In genomic region chr17:49086649-49087048, GRCh38 we compare ENCODE assay signal across 19 cellular contexts. TPM values are rescaled to one million over a fixed set of nuclear protein-coding genes. Genes with fewer than 3 reads are reported as not detected.
DNase-seq lines count a peak whose midpoint lies in the region; ATAC-seq and TF ChIP-seq lines count a peak whose summit lies in the region.
"Had no signal": no experiment of that assay in that cellular context is flagged by ENCODE, and none has a peak within 500 bp of the region (broad histone marks: within the 10 kb centered on the region; RNA-seq: fewer than 3 reads in every experiment).

No MANE protein-coding gene starts in this region.

- POLR2A ChIA-PET in WTC11 (lab: Charles Lee), result no interaction called here

- no peaks in the 10 kb centered on the region for H3K4me1 ChIP-seq in tibial nerve

- no peaks in the 10 kb centered on the region for H3K9me3 ChIP-seq in tibial nerve
- H3K9me3 ChIP-seq: BLaER1 had no signal

- H3K27me3 ChIP-seq in tibial nerve, result peaks cover 0 to 23% of the 10 kb centered on the region in 2 donors
- H3K27me3 ChIP-seq: BLaER1 had no signal

- H3K4me3 Mint-ChIP-seq in natural killer cell (peak overlapping the region; percentile 75), WTC11 (no peak overlapping the region)
- H3K4me3 Mint-ChIP-seq in natural killer cell treated with Interleukin-12 subunit alpha and Interleukin-12 subunit beta and Interleukin-15 and Interleukin-18, amount 100 ng/mL, for 72 hours, result no peak overlapping the region
- H3K4me3 Mint-ChIP-seq: HFFc6 had no signal

- H3K36me3 ChIP-seq in tibial nerve, result no peaks in the 10 kb centered on the region
- H3K36me3 ChIP-seq: BLaER1 had no signal

- peak in 2 of 3 donors; percentile 40 to 77 for ATAC-seq in natural killer cell
- no peak for ATAC-seq in natural killer cell treated with Interleukin-12 subunit alpha and Interleukin-12 subunit beta and Interleukin-15 and Interleukin-18, amount 100 ng/mL, for 72 hours
- ATAC-seq in WTC11, result no peak
- peak; percentile 28 for ATAC-seq in left colon
- no peak for ATAC-seq in left ventricle myocardium superior
- ATAC-seq: GM12878, K562 had no signal

- H3K4me3 ChIP-seq in tibial nerve, result no peak overlapping the region
- H3K4me3 ChIP-seq: BLaER1, GM12878, K562 had no signal

- TF ChIP-seq CTCF in natural killer cell (IDR thresholded peaks at IDR 0.05) (no peak), WTC11 (IDR thresholded peaks at IDR 0.05) (no peak), tibial nerve (IDR thresholded peaks at IDR 0.05) (no peak)

- no peak for TF ChIP-seq POLR2A in tibial nerve (IDR thresholded peaks at IDR 0.05)

- H3K27ac Mint-ChIP-seq in natural killer cell, result peak overlapping the region; percentile 45 to 82
- no peak overlapping the region for H3K27ac Mint-ChIP-seq in natural killer cell treated with Interleukin-12 subunit alpha and Interleukin-12 subunit beta and Interleukin-15 and Interleukin-18, amount 100 ng/mL, for 72 hours
- H3K27ac Mint-ChIP-seq in WTC11, result 0 out of 2 replicates have a peak overlapping the region, but pooled peaks have one; percentile 10
- H3K27ac Mint-ChIP-seq: HFFc6 had no signal

- CTCF ChIA-PET in WTC11 (lab: Charles Lee), result interaction anchor here (0.7 to 0.9 kb wide), 3 partner anchors 29 to 374 kb away, joined by 3 to 4 read pairs (median 3); no protein-coding TSS in a partner anchor

- H3K36me3 Mint-ChIP-seq in natural killer cell (no peaks in the 10 kb centered on the region), WTC11 (no peaks in the 10 kb centered on the region)
- H3K36me3 Mint-ChIP-seq in natural killer cell treated with Interleukin-12 subunit alpha and Interleukin-12 subunit beta and Interleukin-15 and Interleukin-18, amount 100 ng/mL, for 72 hours, result no peaks in the 10 kb centered on the region

- H3K27me3 Mint-ChIP-seq in natural killer cell (ENCODE audit: low read depth in 2 of 2), result peaks cover 0 to 5% of the 10 kb centered on the region in 2 donors
- H3K27me3 Mint-ChIP-seq in natural killer cell treated with Interleukin-12 subunit alpha and Interleukin-12 subunit beta and Interleukin-15 and Interleukin-18, amount 100 ng/mL, for 72 hours, result no peaks in the 10 kb centered on the region
- no peaks in the 10 kb centered on the region for H3K27me3 Mint-ChIP-seq in WTC11 (ENCODE audit: low read depth)

- H3K9me3 Mint-ChIP-seq in natural killer cell, result no peaks in the 10 kb centered on the region
- no peaks in the 10 kb centered on the region for H3K9me3 Mint-ChIP-seq in natural killer cell treated with Interleukin-12 subunit alpha and Interleukin-12 subunit beta and Interleukin-15 and Interleukin-18, amount 100 ng/mL, for 72 hours
- no peaks in the 10 kb centered on the region for H3K9me3 Mint-ChIP-seq in WTC11

- intact Hi-C loops in natural killer cell (cut with micrococcal nuclease) (no loop called here), left colon (cut with DNase I, micrococcal nuclease) (no loop called here), left ventricle myocardium superior (cut with micrococcal nuclease) (no loop called here)

- H3K4me1 Mint-ChIP-seq in natural killer cell, result peaks cover 20% of the 10 kb centered on the region in 2 donors
- H3K4me1 Mint-ChIP-seq in natural killer cell treated with Interleukin-12 subunit alpha and Interleukin-12 subunit beta and Interleukin-15 and Interleukin-18, amount 100 ng/mL, for 72 hours (ENCODE audit: low read depth in 2 of 2), result peaks cover 16 to 18% of the 10 kb centered on the region in 2 donors
- peaks cover 19% of the 10 kb centered on the region for H3K4me1 Mint-ChIP-seq in WTC11

- no peak for TF ChIP-seq EP300 in tibial nerve (IDR thresholded peaks at IDR 0.05)

- no peak overlapping the region for H3K27ac ChIP-seq in tibial nerve
- H3K27ac ChIP-seq: BLaER1 had no signal

- no peak for DNase-seq in natural killer cell
- DNase-seq in natural killer cell treated with Interleukin-12 subunit alpha and Interleukin-12 subunit beta and Interleukin-15 and Interleukin-18, amount 100 ng/mL, for 72 hours (ENCODE audit: low spot score), result no peak
- no peak for DNase-seq in WTC11 (ENCODE audit: low spot score)
- no peak for DNase-seq in left colon
- DNase-seq in OCI-M2 (lab: John Stamatoyannopoulos, UW; ENCODE audit: unreplicated experiment), result no peak
- no peak for DNase-seq in left ventricle myocardium superior
- DNase-seq in tibial nerve (ENCODE audit: low spot score in 2 of 2), result no peak
- DNase-seq: 8988T, AML-193, Calu3, DMS 273 treated with DMSO at 0.1 percent for 48 hours, HCEC 1CT, HFFc6 had no signal

TF ChIP-seq in WTC11, 78 proteins besides CTCF, POLR2A, EP300 and RAD21 (continues in another document):
- no peak for TF ChIP-seq AR (CRISPR knock-in tag; IDR thresholded peaks at IDR 0.05)
- TF ChIP-seq SP1 (CRISPR knock-in tag; conservative IDR thresholded peaks at IDR 0.05), result no peak
- no peak for TF ChIP-seq ZNF219 (CRISPR knock-in tag; IDR thresholded peaks at IDR 0.05; ENCODE audit: borderline replicate concordance)
- no peak for TF ChIP-seq ZSCAN18 (CRISPR knock-in tag; IDR thresholded peaks at IDR 0.05)
- TF ChIP-seq RORB (CRISPR knock-in tag; IDR thresholded peaks at IDR 0.05), result no peak
- TF ChIP-seq ZNF396 (CRISPR knock-in tag; IDR thresholded peaks at IDR 0.05; ENCODE audit: borderline replicate concordance), result no peak
- TF ChIP-seq ZBTB21 (CRISPR knock-in tag; IDR thresholded peaks at IDR 0.05; ENCODE audit: borderline replicate concordance), result no peak
- TF ChIP-seq NFYB (CRISPR knock-in tag; conservative IDR thresholded peaks at IDR 0.05; ENCODE audit: low read depth), result no peak
- no peak for TF ChIP-seq GTF2I (CRISPR knock-in tag; conservative IDR thresholded peaks at IDR 0.05)
- no peak for TF ChIP-seq ARID4B (CRISPR knock-in tag; IDR thresholded peaks at IDR 0.05; ENCODE audit: borderline replicate concordance)

RNA-seq across cellular contexts. Expression of gene B4GALNT2, which starts 45.9 kb away (rescaled TPM):
- total RNA-seq in natural killer cell, result under 1 TPM in 2 of 3 donors, not detected in 1; 0.05 TPM
- total RNA-seq in natural killer cell treated with Interleukin-12 subunit alpha and Interleukin-12 subunit beta and Interleukin-15 and Interleukin-18, amount 100 ng/mL, for 72 hours, result not detected
- total RNA-seq in WTC11 (2021), result 0.02 to 0.04 TPM (median 0.02 TPM) in 3 replicates
- total RNA-seq in left colon, result 10 to 100 TPM; 45.0 to 99.9 TPM
- not detected for total RNA-seq in left ventricle myocardium superior
- total RNA-seq in tibial nerve, result not detected
- total RNA-seq: G401, GM12878, H4, HFFc6, HT1080, K562 had no signal

Comparison
In these comparisons a context has a peak if more than half of its experiments do, and no peak if none do; other contexts are left out.
1. ATAC-seq: peak in natural killer cell (2 of 3) and left colon (single experiment); none in natural killer cell treated with Interleukin-12 subunit alpha and Interleukin-12 subunit beta and Interleukin-15 and Interleukin-18, amount 100 ng/mL, for 72 hours (0 of 2), WTC11 (single experiment) and left ventricle myocardium superior (single experiment).
2. H3K27ac Mint-ChIP-seq: peak in natural killer cell (2 of 2) and WTC11 (single experiment); none in natural killer cell treated with Interleukin-12 subunit alpha and Interleukin-12 subunit beta and Interleukin-15 and Interleukin-18, amount 100 ng/mL, for 72 hours (0 of 2).
3. RNA of gene B4GALNT2, which starts 45.9 kb away (total RNA-seq): 45.0 to 99.9 TPM in left colon; 0.05 TPM in natural killer cell, 0.02 to 0.04 TPM in WTC11, not detected in natural killer cell treated with Interleukin-12 subunit alpha and Interleukin-12 subunit beta and Interleukin-15 and Interleukin-18, amount 100 ng/mL, for 72 hours, not detected in left ventricle myocardium superior (single experiment) and not detected in tibial nerve; every median in the first group is over 10 times any median in the second.